In genomic region chr17:40218006-40218739, GRCh38 we compare ENCODE assay signal across 8 cellular contexts. TPM values are rescaled to one million over a fixed set of nuclear protein-coding genes. Genes with fewer than 3 reads are reported as not detected.
DNase-seq lines count a peak whose midpoint lies in the region; ATAC-seq, FAIRE-seq and TF ChIP-seq lines count a peak whose summit lies in the region.

No MANE protein-coding gene starts in this region.

- DNase-seq in A549 (ENCODE audit: low read depth in 1 of 2, low spot score in 1 of 2) = no peak
- DNase-seq in brain microvascular endothelial cell = no peak
- no peak for DNase-seq in stimulated activated CD4-positive, alpha-beta T cell treated with anti-CD3 and anti-CD28 coated beads, Interleukin-12 subunit alpha, Interleukin-12 subunit beta, amount 100 ng/mL, for 4 hours
- DNase-seq in NCI-H526 treated with DMSO at 0.1 percent for 48 hours (lab: John Stamatoyannopoulos, UW) = no peak
- DNase-seq in NCI-H774 (lab: John Stamatoyannopoulos, UW) = no peak
- DNase-seq in middle frontal gyrus (ENCODE audit: extremely low spot score, low spot score) = no peak

- no peak for TF ChIP-seq EP300 in A549 (IDR thresholded peaks at IDR 0.05)

- H3K4me1 ChIP-seq in A549 (peaks cover 17% of the 10 kb centered on the region; the same call in 2 of the 3 replicates), HUES6 (ENCODE audit: control insufficient read depth, insufficient read depth, low read length) (no peaks in the 10 kb centered on the region), mucosa of rectum (ENCODE audit: control insufficient read depth in 2 of 2, insufficient read depth in 2 of 2, low read length in 2 of 2) (peaks cover 4% of the 10 kb centered on the region in 2 donors)

- H3K27ac ChIP-seq in A549 = peak overlapping the region; percentile 87 to 92
- H3K27ac ChIP-seq in HUES6 (ENCODE audit: low read depth, low read length) = peak overlapping the region; percentile 59; the same call in 1 of the 2 replicates
- peak overlapping the region; percentile 95 for H3K27ac ChIP-seq in brain microvascular endothelial cell
- H3K27ac ChIP-seq in mucosa of rectum (ENCODE audit: low read depth in 2 of 2, low read length in 2 of 2) = peak overlapping the region in 1 of 2 donors; percentile 92

- WGBS in A549 (ENCODE audit: missing lambda C conversion rate) = 71% methylated on average over 7 of the region's 7 CpGs

- TF ChIP-seq CTCF in A549 (IDR thresholded peaks at IDR 0.05) (no peak), brain microvascular endothelial cell (IDR thresholded peaks at IDR 0.05; ENCODE audit: low read depth, low read length, missing control alignments) (no peak)

- CTCF ChIA-PET in A549 (lab: Yijun Ruan, JAX) = interaction anchor here (0.6 to 5.5 kb wide), 53 partner anchors 9 to 1405 kb away, joined by 3 to 91 read pairs (median 4); partner anchors contain the start of genes CDC6 and PSMD3

- peak overlapping the region; percentile 89 for H3K4me2 ChIP-seq in A549

- POLR2A ChIA-PET in A549 (lab: Yijun Ruan, JAX) = interaction anchor here (0.6 to 2.3 kb wide), 15 partner anchors 10 to 1471 kb away, joined by 3 to 13 read pairs (median 5); partner anchors contain the start of genes CASC3, MED1, MED24 and NR1D1

- H3K27me3 ChIP-seq in HUES6 (ENCODE audit: control insufficient read depth, insufficient read depth, low read length) (no peaks in the 10 kb centered on the region), brain microvascular endothelial cell (replicated peaks) (no peaks in the 10 kb centered on the region), mucosa of rectum (ENCODE audit: control insufficient read depth in 2 of 2, insufficient read depth in 2 of 2, low read length in 2 of 2) (no peaks in the 10 kb centered on the region)

- TF ChIP-seq RAD21 in A549 (conservative IDR thresholded peaks at IDR 0.05 in 1 of 2, IDR thresholded peaks at IDR 0.05 in 1 of 2) = no peak

- H3K9me3 ChIP-seq in A549 = no peaks in the 10 kb centered on the region
- H3K9me3 ChIP-seq in HUES6 (ENCODE audit: control insufficient read depth, insufficient read depth, low read depth, low read length) = no peaks in the 10 kb centered on the region
- H3K9me3 ChIP-seq in mucosa of rectum (ENCODE audit: control insufficient read depth in 2 of 2, low read length in 2 of 2) = no peaks in the 10 kb centered on the region

- in situ Hi-C loops in brain microvascular endothelial cell (cut with HindIII; ENCODE audit: low pct_ligation_motif_present, low sequenced_read_pairs) = no loop called here

- H3K36me3 ChIP-seq in HUES6 (ENCODE audit: control insufficient read depth, insufficient read depth, low read length) (no peaks in the 10 kb centered on the region), brain microvascular endothelial cell (replicated peaks) (no peaks in the 10 kb centered on the region), mucosa of rectum (ENCODE audit: control insufficient read depth in 2 of 2, insufficient read depth in 2 of 2, low read length in 2 of 2) (no peaks in the 10 kb centered on the region)

- H3K9ac ChIP-seq in HUES6 (ENCODE audit: low read length) = no peak overlapping the region
- no peak overlapping the region for H3K9ac ChIP-seq in mucosa of rectum (ENCODE audit: low read depth in 1 of 2, low read length in 2 of 2)

- TF ChIP-seq POLR2A in A549 (IDR thresholded peaks at IDR 0.05; ENCODE audit: low read length) = no peak

- ATAC-seq in A549 = no peak

- no peak for FAIRE-seq in A549 (lab: Jason Lieb, UNC)

- H3K4me3 ChIP-seq in A549 (peak overlapping the region; percentile 70), HUES6 (ENCODE audit: low read depth, low read length) (peak overlapping the region; percentile 74), brain microvascular endothelial cell (ENCODE audit: low read depth, low read length) (peak overlapping the region; percentile 89), mucosa of rectum (ENCODE audit: low read length in 2 of 2) (peak overlapping the region; percentile 74 to 85)

TF ChIP-seq in A549, 52 proteins besides CTCF, POLR2A, EP300 and RAD21:
- TF ChIP-seq CHD4 (IDR thresholded peaks at IDR 0.05; ENCODE audit: borderline replicate concordance) = 0 out of 2 replicates have a peak, but pooled peaks have one; percentile 83
- TF ChIP-seq MYC (IDR thresholded peaks at IDR 0.05; ENCODE audit: borderline replicate concordance, low read length) = no peak

RNA-seq across cellular contexts. Expression of gene WIPF2, which starts 0.9 kb away (rescaled TPM):
- 13.8 and 15.3 TPM in 2 replicates for polyA plus RNA-seq in A549 (2011; rRNA removed)
- polyA plus RNA-seq in A549 (2012; cell fraction: cytosol; rRNA removed) = 7.9 and 10.4 TPM in 2 replicates
- 8.6 and 10.5 TPM in 2 replicates for polyA plus RNA-seq in A549 (2012; cell fraction: nucleus; rRNA removed)
- 19.3 to 21.5 TPM (median 20.8 TPM) in 3 replicates for polyA plus RNA-seq in A549 (2017; fragmentation: RNase III; extraction: RNeasy Plus Mini Kit Qiagen cat#74134 plus additional on column Dnase treatment)
- polyA minus RNA-seq in A549 (2011; rRNA and poly(A)+ RNA removed) = 11.0 and 16.4 TPM in 2 replicates

RNA-seq across cellular contexts. Expression of gene RAPGEFL1, which starts 40.9 kb away (rescaled TPM):
- polyA plus RNA-seq in A549 (2011; rRNA removed) (3.7 and 4.1 TPM in 2 replicates), A549 (2017; fragmentation: RNase III; extraction: RNeasy Plus Mini Kit Qiagen cat#74134 plus additional on column Dnase treatment) (4.7 to 4.8 TPM (median 4.8 TPM) in 3 replicates)
- 4.6 and 5.6 TPM in 2 replicates for polyA plus RNA-seq in A549 (2012; cell fraction: cytosol; rRNA removed)
- polyA plus RNA-seq in A549 (2012; cell fraction: nucleus; rRNA removed) = 43.7 and 49.2 TPM in 2 replicates
- 5.9 and 6.8 TPM in 2 replicates for polyA minus RNA-seq in A549 (2011; rRNA and poly(A)+ RNA removed)
